In genomic region chr13:97977376-97977705, GRCh38 we compare ENCODE assay signal across 8 cellular contexts. TPM values are rescaled to one million over a fixed set of nuclear protein-coding genes. Genes with fewer than 3 reads are reported as not detected.
DNase-seq lines count a peak whose midpoint lies in the region; ATAC-seq and TF ChIP-seq lines count a peak whose summit lies in the region.

No MANE protein-coding gene starts in this region.

- intact Hi-C loops in posterior cingulate gyrus (cut with DNase I) = loop anchor here (2.0 to 5.0 kb wide), 3 partner anchors 123 to 600 kb away; partner anchors contain the start of genes FARP1 and STK24

- TF ChIP-seq CTCF in chondrocyte (IDR thresholded peaks at IDR 0.05) = no peak
- no peak for TF ChIP-seq CTCF in GM13977 (IDR thresholded peaks at IDR 0.05; ENCODE audit: extremely low read depth, insufficient read depth, missing control alignments)

- H3K36me3 ChIP-seq in BLaER1 (peaks cover 11% of the 10 kb centered on the region; the same call in 1 of the 2 replicates), KOPT-K1 (ENCODE audit: insufficient read depth, low read length) (peaks cover 19% of the 10 kb centered on the region)

- peak overlapping the region; percentile 94 for H3K4me3 Mint-ChIP-seq in chondrocyte (ENCODE audit: unreplicated experiment)
- H3K4me3 Mint-ChIP-seq in naive B cell = peak overlapping the region; percentile 86 to 98 (median 94)

- H3K4me3 ChIP-seq in BLaER1 = peak overlapping the region; percentile 88

- H3K4me1 Mint-ChIP-seq in chondrocyte (ENCODE audit: low read depth) = peaks cover 49% of the 10 kb centered on the region
- H3K4me1 Mint-ChIP-seq in naive B cell = peaks cover 16 to 28% (median 25%) of the 10 kb centered on the region in 3 donors

- peaks cover 29% of the 10 kb centered on the region for H3K4me1 ChIP-seq in BLaER1

- H3K4me2 ChIP-seq in BLaER1 = peak overlapping the region; percentile 81

- H3K27me3 Mint-ChIP-seq in chondrocyte (ENCODE audit: low read depth) = no peaks in the 10 kb centered on the region
- peaks cover 0 to 2% (median under 1%) of the 10 kb centered on the region in 3 donors for H3K27me3 Mint-ChIP-seq in naive B cell

- peaks cover 51% of the 10 kb centered on the region for H4K20me1 ChIP-seq in BLaER1

- H3K9ac ChIP-seq in BLaER1 = peak overlapping the region; percentile 92

- H3K36me3 Mint-ChIP-seq in chondrocyte (ENCODE audit: low read depth) (no peaks in the 10 kb centered on the region), naive B cell (peaks cover 0 to 8% of the 10 kb centered on the region in 2 donors)

- H3K9me3 Mint-ChIP-seq in chondrocyte (ENCODE audit: low read depth) (no peaks in the 10 kb centered on the region), naive B cell (no peaks in the 10 kb centered on the region)

- ATAC-seq in naive B cell (ENCODE audit: low read depth in 2 of 2) (no peak), GM18858 (IDR thresholded peaks at IDR 0.05; ENCODE audit: unreplicated experiment) (no peak)

- H3K27ac ChIP-seq in BLaER1 = peak overlapping the region; percentile 97
- peak overlapping the region; percentile 78 for H3K27ac ChIP-seq in KOPT-K1 (ENCODE audit: low read depth, low read length, poor library complexity, severe bottlenecking)

- in situ Hi-C loops in GM13977 (cut with MboI; ENCODE audit: low pct_unique_long_range_greater_than_20kb, low sequenced_read_pairs, unreplicated experiment) = no loop called here

- no peaks in the 10 kb centered on the region for H3K27me3 ChIP-seq in BLaER1

- H3K27ac Mint-ChIP-seq in chondrocyte (ENCODE audit: unreplicated experiment) (peak overlapping the region; percentile 97), naive B cell (peak overlapping the region; percentile 84 to 96 (median 95))

- H3K9me3 ChIP-seq in BLaER1 = no peaks in the 10 kb centered on the region
- no peaks in the 10 kb centered on the region for H3K9me3 ChIP-seq in KOPT-K1 (ENCODE audit: insufficient read depth, low read length, poor library complexity, severe bottlenecking)

- DNase-seq in chondrocyte (ENCODE audit: low spot score) = no peak
- DNase-seq in naive B cell = no peak
- no peak for DNase-seq in SIG-M5 treated with dmso at 0.1 percent for 504 hours (lab: John Stamatoyannopoulos, UW; ENCODE audit: unreplicated experiment)
- no peak for DNase-seq in GM13977 (ENCODE audit: low spot score)
- no peak for DNase-seq in posterior cingulate gyrus

RNA-seq across cellular contexts. Expression of gene IPO5, which starts 23.9 kb away (rescaled TPM):
- total RNA-seq in chondrocyte = 115 to 130 TPM (median 119 TPM) in 3 replicates
- 10 to 100 TPM; 28.1 to 48.7 (median 31.5) TPM for polyA plus RNA-seq in naive B cell (ENCODE audit: low read depth in 6 of 6)
